1 cellular context compared by ENCODE assay signal in genomic region chr11:6175440-6175839, GRCh38.
TF ChIP-seq lines count a peak whose summit lies in the region.

No MANE protein-coding gene starts in this region.

TF ChIP-seq in K562, 482 proteins besides CTCF, POLR2A, EP300 and RAD21:
- TF ChIP-seq ADNP (tag; IDR thresholded peaks at IDR 0.05) (no peak), POLR2AphosphoS2 (IDR thresholded peaks at IDR 0.05; ENCODE audit: low read length) (no peak), TCF7 (IDR thresholded peaks at IDR 0.05; ENCODE audit: borderline replicate concordance) (no peak), ZHX1 (conservative IDR thresholded peaks at IDR 0.05; ENCODE audit: low read length) (no peak), NFIX (CRISPR knock-in tag; IDR thresholded peaks at IDR 0.05; ENCODE audit: low read depth) (no peak), RCOR1 (IDR thresholded peaks at IDR 0.05; ENCODE audit: borderline replicate concordance in 1 of 2, low read depth in 2 of 2, low read length in 2 of 2) (no peak), FOXM1 (IDR thresholded peaks at IDR 0.05; ENCODE audit: low read depth) (no peak), FOXM1 (CRISPR knock-in tag; IDR thresholded peaks at IDR 0.05; ENCODE audit: low read depth) (no peak), E2F3 (CRISPR knock-in tag; IDR thresholded peaks at IDR 0.05) (no peak), NR4A1 (CRISPR knock-in tag; IDR thresholded peaks at IDR 0.05) (no peak), NR4A1 (tag; IDR thresholded peaks at IDR 0.05) (no peak), SNRNP70 (optimal IDR thresholded peaks at IDR 0.05; ENCODE audit: low read depth, low read length) (no peak), PATZ1 (CRISPR knock-in tag; IDR thresholded peaks at IDR 0.05; ENCODE audit: borderline replicate concordance) (no peak), MCM5 (IDR thresholded peaks at IDR 0.05; ENCODE audit: low read depth) (no peak), ZNF589 (CRISPR knock-in tag; IDR thresholded peaks at IDR 0.05; ENCODE audit: low read depth) (no peak), ETV5 (CRISPR knock-in tag; IDR thresholded peaks at IDR 0.05; ENCODE audit: low read depth) (no peak), ZFPM2 (CRISPR knock-in tag; IDR thresholded peaks at IDR 0.05) (no peak), ZZZ3 (IDR thresholded peaks at IDR 0.05) (no peak), PCBP2 (IDR thresholded peaks at IDR 0.05; ENCODE audit: low read depth, low read length, poor library complexity, severe bottlenecking) (no peak), TSHZ1 (CRISPR knock-in tag; IDR thresholded peaks at IDR 0.05) (no peak), ZNF785 (CRISPR knock-in tag; IDR thresholded peaks at IDR 0.05) (no peak), STAT6 (CRISPR knock-in tag; IDR thresholded peaks at IDR 0.05) (no peak), SOX6 (IDR thresholded peaks at IDR 0.05) (no peak), ZNF551 (CRISPR knock-in tag; IDR thresholded peaks at IDR 0.05) (no peak), ASH1L (IDR thresholded peaks at IDR 0.05; ENCODE audit: borderline replicate concordance, low read depth, partially characterized antibody) (no peak), FOXA3 (CRISPR knock-in tag; conservative IDR thresholded peaks at IDR 0.05 in 1 of 2, IDR thresholded peaks at IDR 0.05 in 1 of 2) (peak in 1 of 2 experiments; percentile 70; a peak in 2 of 4 replicates), SMAD3 (CRISPR knock-in tag; conservative IDR thresholded peaks at IDR 0.05) (no peak), ZNF449 (CRISPR knock-in tag; IDR thresholded peaks at IDR 0.05) (no peak), NCOR1 (IDR thresholded peaks at IDR 0.05) (peak; percentile 10; the same call in 1 of the 2 replicates), TRIM24 (IDR thresholded peaks at IDR 0.05) (peak; percentile 16 to 37; a peak in 1 of 4 replicates), FOXJ3 (CRISPR knock-in tag; IDR thresholded peaks at IDR 0.05) (no peak), TSC22D4 (tag; IDR thresholded peaks at IDR 0.05) (no peak), ZNF143 (CRISPR knock-in tag; IDR thresholded peaks at IDR 0.05) (no peak), ZNF324 (CRISPR knock-in tag; IDR thresholded peaks at IDR 0.05) (no peak), CCAR2 (IDR thresholded peaks at IDR 0.05; ENCODE audit: low read depth, low read length) (no peak), NR2F6 (CRISPR knock-in tag; IDR thresholded peaks at IDR 0.05) (no peak), SETDB1 (IDR thresholded peaks at IDR 0.05; ENCODE audit: low read length) (no peak), PURB (CRISPR knock-in tag; IDR thresholded peaks at IDR 0.05; ENCODE audit: low read depth) (no peak), ZNF717 (CRISPR knock-in tag; IDR thresholded peaks at IDR 0.05) (no peak), FOXK2 (conservative IDR thresholded peaks at IDR 0.05 in 1 of 2, IDR thresholded peaks at IDR 0.05 in 1 of 2; ENCODE audit: low read depth in 2 of 2) (no peak), OTX1 (CRISPR knock-in tag; IDR thresholded peaks at IDR 0.05) (no peak), ARID1B (IDR thresholded peaks at IDR 0.05) (peak; percentile 57), CBFA2T2 (conservative IDR thresholded peaks at IDR 0.05) (peak; percentile 55), TAL1 (IDR thresholded peaks at IDR 0.05) (peak; percentile 60), GTF2B (IDR thresholded peaks at IDR 0.05; ENCODE audit: extremely low read depth, insufficient read length) (no peak), CREBBP (IDR thresholded peaks at IDR 0.05; ENCODE audit: low read depth, low read length) (no peak), CBFA2T3 (IDR thresholded peaks at IDR 0.05) (peak; percentile 75), HES1 (IDR thresholded peaks at IDR 0.05; ENCODE audit: low read depth) (no peak), NFE2 (IDR thresholded peaks at IDR 0.05; ENCODE audit: low read depth) (no peak), ZNF280B (CRISPR knock-in tag; IDR thresholded peaks at IDR 0.05) (no peak), FUS (optimal IDR thresholded peaks at IDR 0.05; ENCODE audit: low read depth, low read length) (no peak), PRPF4 (IDR thresholded peaks at IDR 0.05; ENCODE audit: insufficient read depth, low read depth, low read length, poor library complexity, severe bottlenecking) (no peak), JUND (IDR thresholded peaks at IDR 0.05; ENCODE audit: borderline replicate concordance, low read depth, low read length) (no peak), JUND (tag; IDR thresholded peaks at IDR 0.05; ENCODE audit: borderline replicate concordance, low read depth, low read length) (no peak), POLR3A (IDR thresholded peaks at IDR 0.05; ENCODE audit: borderline replicate concordance, extremely low read depth, insufficient read depth, insufficient read length) (no peak), POU5F1 (IDR thresholded peaks at IDR 0.05; ENCODE audit: borderline replicate concordance, low read depth, low read length, partially characterized antibody) (no peak), SMARCA4 (IDR thresholded peaks at IDR 0.05) (no peak)
